Comparison of ENCODE assay signal across 1 cellular context in the genomic region with DNA sequence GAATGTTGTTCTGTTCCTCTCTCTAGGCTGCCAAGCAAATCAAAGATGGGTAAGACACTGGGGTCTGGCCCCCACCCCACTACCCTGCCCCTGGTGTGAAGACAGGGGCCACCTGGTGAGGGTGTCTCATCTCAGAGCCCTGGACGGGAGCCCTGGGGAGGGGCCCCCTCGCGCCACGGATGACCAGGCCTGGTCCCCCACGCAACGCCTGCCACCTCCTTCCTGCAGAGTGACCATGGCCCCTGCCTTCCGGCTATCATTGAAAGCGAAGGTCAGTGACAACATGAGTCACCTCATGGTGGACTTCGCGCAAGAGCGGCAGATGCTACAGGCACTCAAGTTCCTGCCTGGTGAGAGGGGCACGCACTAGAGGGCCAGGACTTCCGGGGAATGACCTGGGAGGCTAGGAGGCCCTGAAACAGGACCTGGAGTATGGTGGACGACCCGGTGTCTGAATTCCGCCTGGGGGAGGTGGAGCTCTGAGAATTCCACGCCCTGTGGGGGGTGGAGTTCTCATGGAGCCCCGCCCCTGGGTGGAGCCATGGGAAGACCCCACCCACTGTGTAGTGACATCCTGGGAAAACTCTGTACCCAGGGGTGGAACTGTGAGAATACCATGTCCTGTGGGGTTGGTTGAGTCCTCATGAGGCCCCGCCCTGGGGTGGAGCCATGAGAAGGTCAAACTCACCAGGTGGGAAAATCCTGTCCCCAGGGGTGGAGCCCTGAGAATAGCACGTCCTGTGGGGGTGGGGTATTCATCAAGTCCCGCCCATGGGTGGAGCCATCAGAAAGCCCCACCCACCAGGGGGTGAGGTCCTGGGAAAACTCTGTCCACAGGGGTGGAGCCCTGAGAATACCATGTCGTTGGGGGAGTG.
A peak's percentile ranks its signal among the peaks of the same experiment; 100 is the strongest.
TF ChIP-seq lines count a peak whose summit lies in the region.

No MANE protein-coding gene starts in this region.

TF ChIP-seq in HepG2, 621 proteins besides CTCF, POLR2A, EP300 and RAD21 (continued from another document and continues in another):
- 0 out of 2 replicates have a peak, but pooled peaks have one; percentile 21 for TF ChIP-seq HOXD1 (CRISPR knock-in tag; IDR thresholded peaks at IDR 0.05)
- TF ChIP-seq NR2F1 (CRISPR knock-in tag; IDR thresholded peaks at IDR 0.05) = peak; percentile 72 to 82
- TF ChIP-seq DNMT3B (CRISPR knock-in tag; conservative IDR thresholded peaks at IDR 0.05) = peak; percentile 70; the same call in 1 of the 2 replicates
- TF ChIP-seq ZNF232 (CRISPR knock-in tag; IDR thresholded peaks at IDR 0.05; ENCODE audit: borderline replicate concordance) = peak; percentile 79
- peak; percentile 98 for TF ChIP-seq HOXA3 (CRISPR knock-in tag; IDR thresholded peaks at IDR 0.05)
- no peak for TF ChIP-seq PHF5A (CRISPR knock-in tag; IDR thresholded peaks at IDR 0.05; ENCODE audit: low read depth, unreplicated experiment)
- TF ChIP-seq PREB (CRISPR knock-in tag; IDR thresholded peaks at IDR 0.05) = no peak
- TF ChIP-seq ELF4 (CRISPR knock-in tag; IDR thresholded peaks at IDR 0.05; ENCODE audit: borderline replicate concordance) = peak; percentile 91; the same call in 1 of the 2 replicates
- TF ChIP-seq KMT2B (CRISPR knock-in tag; IDR thresholded peaks at IDR 0.05) = peak; percentile 76
- peak; percentile 98 for TF ChIP-seq ZNF605 (CRISPR knock-in tag; IDR thresholded peaks at IDR 0.05)
- TF ChIP-seq, protein P1, sequence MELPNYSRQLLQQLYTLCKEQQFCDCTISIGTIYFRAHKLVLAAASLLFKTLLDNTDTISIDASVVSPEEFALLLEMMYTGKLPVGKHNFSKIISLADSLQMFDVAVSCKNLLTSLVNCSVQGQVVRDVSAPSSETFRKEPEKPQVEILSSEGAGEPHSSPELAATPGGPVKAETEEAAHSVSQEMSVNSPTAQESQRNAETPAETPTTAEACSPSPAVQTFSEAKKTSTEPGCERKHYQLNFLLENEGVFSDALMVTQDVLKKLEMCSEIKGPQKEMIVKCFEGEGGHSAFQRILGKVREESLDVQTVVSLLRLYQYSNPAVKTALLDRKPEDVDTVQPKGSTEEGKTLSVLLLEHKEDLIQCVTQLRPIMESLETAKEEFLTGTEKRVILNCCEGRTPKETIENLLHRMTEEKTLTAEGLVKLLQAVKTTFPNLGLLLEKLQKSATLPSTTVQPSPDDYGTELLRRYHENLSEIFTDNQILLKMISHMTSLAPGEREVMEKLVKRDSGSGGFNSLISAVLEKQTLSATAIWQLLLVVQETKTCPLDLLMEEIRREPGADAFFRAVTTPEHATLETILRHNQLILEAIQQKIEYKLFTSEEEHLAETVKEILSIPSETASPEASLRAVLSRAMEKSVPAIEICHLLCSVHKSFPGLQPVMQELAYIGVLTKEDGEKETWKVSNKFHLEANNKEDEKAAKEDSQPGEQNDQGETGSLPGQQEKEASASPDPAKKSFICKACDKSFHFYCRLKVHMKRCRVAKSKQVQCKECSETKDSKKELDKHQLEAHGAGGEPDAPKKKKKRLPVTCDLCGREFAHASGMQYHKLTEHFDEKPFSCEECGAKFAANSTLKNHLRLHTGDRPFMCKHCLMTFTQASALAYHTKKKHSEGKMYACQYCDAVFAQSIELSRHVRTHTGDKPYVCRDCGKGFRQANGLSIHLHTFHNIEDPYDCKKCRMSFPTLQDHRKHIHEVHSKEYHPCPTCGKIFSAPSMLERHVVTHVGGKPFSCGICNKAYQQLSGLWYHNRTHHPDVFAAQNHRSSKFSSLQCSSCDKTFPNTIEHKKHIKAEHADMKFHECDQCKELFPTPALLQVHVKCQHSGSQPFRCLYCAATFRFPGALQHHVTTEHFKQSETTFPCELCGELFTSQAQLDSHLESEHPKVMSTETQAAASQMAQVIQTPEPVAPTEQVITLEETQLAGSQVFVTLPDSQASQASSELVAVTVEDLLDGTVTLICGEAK (IDR thresholded peaks at IDR 0.05) = no peak
- TF ChIP-seq, protein P1 (CRISPR knock-in tag; IDR thresholded peaks at IDR 0.05) = peak; percentile 81
- TF ChIP-seq SOX13 (IDR thresholded peaks at IDR 0.05) = no peak
- TF ChIP-seq SOX13 (CRISPR knock-in tag; conservative IDR thresholded peaks at IDR 0.05 in 1 of 2, IDR thresholded peaks at IDR 0.05 in 1 of 2) = peak in 1 of 2 experiments; percentile 66; a peak in 2 of 4 replicates
- no peak for TF ChIP-seq MTA3 (CRISPR knock-in tag; IDR thresholded peaks at IDR 0.05)
- peak; percentile 85; the same call in 1 of the 2 replicates for TF ChIP-seq ZKSCAN8 (CRISPR knock-in tag; IDR thresholded peaks at IDR 0.05; ENCODE audit: borderline replicate concordance)
- no peak for TF ChIP-seq ZNF484 (CRISPR knock-in tag; IDR thresholded peaks at IDR 0.05; ENCODE audit: borderline replicate concordance, low read depth)
- no peak for TF ChIP-seq SRSF9 (IDR thresholded peaks at IDR 0.05; ENCODE audit: borderline replicate concordance, insufficient read depth, low read depth, low read length, poor library complexity, severe bottlenecking)
- TF ChIP-seq, protein P2, sequence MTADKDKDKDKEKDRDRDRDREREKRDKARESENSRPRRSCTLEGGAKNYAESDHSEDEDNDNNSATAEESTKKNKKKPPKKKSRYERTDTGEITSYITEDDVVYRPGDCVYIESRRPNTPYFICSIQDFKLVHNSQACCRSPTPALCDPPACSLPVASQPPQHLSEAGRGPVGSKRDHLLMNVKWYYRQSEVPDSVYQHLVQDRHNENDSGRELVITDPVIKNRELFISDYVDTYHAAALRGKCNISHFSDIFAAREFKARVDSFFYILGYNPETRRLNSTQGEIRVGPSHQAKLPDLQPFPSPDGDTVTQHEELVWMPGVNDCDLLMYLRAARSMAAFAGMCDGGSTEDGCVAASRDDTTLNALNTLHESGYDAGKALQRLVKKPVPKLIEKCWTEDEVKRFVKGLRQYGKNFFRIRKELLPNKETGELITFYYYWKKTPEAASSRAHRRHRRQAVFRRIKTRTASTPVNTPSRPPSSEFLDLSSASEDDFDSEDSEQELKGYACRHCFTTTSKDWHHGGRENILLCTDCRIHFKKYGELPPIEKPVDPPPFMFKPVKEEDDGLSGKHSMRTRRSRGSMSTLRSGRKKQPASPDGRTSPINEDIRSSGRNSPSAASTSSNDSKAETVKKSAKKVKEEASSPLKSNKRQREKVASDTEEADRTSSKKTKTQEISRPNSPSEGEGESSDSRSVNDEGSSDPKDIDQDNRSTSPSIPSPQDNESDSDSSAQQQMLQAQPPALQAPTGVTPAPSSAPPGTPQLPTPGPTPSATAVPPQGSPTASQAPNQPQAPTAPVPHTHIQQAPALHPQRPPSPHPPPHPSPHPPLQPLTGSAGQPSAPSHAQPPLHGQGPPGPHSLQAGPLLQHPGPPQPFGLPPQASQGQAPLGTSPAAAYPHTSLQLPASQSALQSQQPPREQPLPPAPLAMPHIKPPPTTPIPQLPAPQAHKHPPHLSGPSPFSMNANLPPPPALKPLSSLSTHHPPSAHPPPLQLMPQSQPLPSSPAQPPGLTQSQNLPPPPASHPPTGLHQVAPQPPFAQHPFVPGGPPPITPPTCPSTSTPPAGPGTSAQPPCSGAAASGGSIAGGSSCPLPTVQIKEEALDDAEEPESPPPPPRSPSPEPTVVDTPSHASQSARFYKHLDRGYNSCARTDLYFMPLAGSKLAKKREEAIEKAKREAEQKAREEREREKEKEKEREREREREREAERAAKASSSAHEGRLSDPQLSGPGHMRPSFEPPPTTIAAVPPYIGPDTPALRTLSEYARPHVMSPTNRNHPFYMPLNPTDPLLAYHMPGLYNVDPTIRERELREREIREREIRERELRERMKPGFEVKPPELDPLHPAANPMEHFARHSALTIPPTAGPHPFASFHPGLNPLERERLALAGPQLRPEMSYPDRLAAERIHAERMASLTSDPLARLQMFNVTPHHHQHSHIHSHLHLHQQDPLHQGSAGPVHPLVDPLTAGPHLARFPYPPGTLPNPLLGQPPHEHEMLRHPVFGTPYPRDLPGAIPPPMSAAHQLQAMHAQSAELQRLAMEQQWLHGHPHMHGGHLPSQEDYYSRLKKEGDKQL (CRISPR knock-in tag; IDR thresholded peaks at IDR 0.05; ENCODE audit: low read depth) = peak; percentile 39; the same call in 1 of the 2 replicates
- TF ChIP-seq SOX6 (IDR thresholded peaks at IDR 0.05) = no peak
- peak; percentile 81 for TF ChIP-seq SOX6 (CRISPR knock-in tag; IDR thresholded peaks at IDR 0.05)
- TF ChIP-seq ZNF746 (CRISPR knock-in tag; IDR thresholded peaks at IDR 0.05) = peak; percentile 77; the same call in 1 of the 2 replicates
- TF ChIP-seq ZFP37 (CRISPR knock-in tag; IDR thresholded peaks at IDR 0.05; ENCODE audit: borderline replicate concordance) = peak; percentile 92
- TF ChIP-seq ZMYM4 (CRISPR knock-in tag; IDR thresholded peaks at IDR 0.05) = peak; percentile 76
- TF ChIP-seq SALL1 (CRISPR knock-in tag; IDR thresholded peaks at IDR 0.05) = peak; percentile 97
- TF ChIP-seq, protein P3, sequence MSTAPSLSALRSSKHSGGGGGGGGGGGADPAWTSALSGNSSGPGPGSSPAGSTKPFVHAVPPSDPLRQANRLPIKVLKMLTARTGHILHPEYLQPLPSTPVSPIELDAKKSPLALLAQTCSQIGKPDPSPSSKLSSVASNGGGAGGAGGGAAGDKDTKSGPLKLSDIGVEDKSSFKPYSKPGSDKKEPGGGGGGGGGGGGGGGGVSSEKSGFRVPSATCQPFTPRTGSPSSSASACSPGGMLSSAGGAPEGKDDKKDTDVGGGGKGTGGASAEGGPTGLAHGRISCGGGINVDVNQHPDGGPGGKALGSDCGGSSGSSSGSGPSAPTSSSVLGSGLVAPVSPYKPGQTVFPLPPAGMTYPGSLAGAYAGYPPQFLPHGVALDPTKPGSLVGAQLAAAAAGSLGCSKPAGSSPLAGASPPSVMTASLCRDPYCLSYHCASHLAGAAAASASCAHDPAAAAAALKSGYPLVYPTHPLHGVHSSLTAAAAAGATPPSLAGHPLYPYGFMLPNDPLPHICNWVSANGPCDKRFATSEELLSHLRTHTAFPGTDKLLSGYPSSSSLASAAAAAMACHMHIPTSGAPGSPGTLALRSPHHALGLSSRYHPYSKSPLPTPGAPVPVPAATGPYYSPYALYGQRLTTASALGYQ (CRISPR knock-in tag; IDR thresholded peaks at IDR 0.05) = 0 out of 2 replicates have a peak, but pooled peaks have one; percentile 36
- TF ChIP-seq NFE2 (CRISPR knock-in tag; IDR thresholded peaks at IDR 0.05) = no peak
- TF ChIP-seq NCOR1 (IDR thresholded peaks at IDR 0.05; ENCODE audit: borderline replicate concordance, low read length) = no peak; the same call in 1 of the 2 replicates
- TF ChIP-seq HOXA7 (CRISPR knock-in tag; IDR thresholded peaks at IDR 0.05) = no peak
- no peak for TF ChIP-seq RFX5 (IDR thresholded peaks at IDR 0.05; ENCODE audit: low read depth, low read length)
- TF ChIP-seq SAFB2 (CRISPR knock-in tag; IDR thresholded peaks at IDR 0.05; ENCODE audit: borderline replicate concordance, low read depth) = peak; percentile 78; the same call in 1 of the 2 replicates
- TF ChIP-seq ZGPAT (CRISPR knock-in tag; IDR thresholded peaks at IDR 0.05) = peak; percentile 95
- TF ChIP-seq SRY (CRISPR knock-in tag; IDR thresholded peaks at IDR 0.05) = peak; percentile 60; the same call in 1 of the 2 replicates
- TF ChIP-seq ZNF451 (CRISPR knock-in tag; IDR thresholded peaks at IDR 0.05) = peak; percentile 84; the same call in 1 of the 2 replicates
- TF ChIP-seq, protein P4, sequence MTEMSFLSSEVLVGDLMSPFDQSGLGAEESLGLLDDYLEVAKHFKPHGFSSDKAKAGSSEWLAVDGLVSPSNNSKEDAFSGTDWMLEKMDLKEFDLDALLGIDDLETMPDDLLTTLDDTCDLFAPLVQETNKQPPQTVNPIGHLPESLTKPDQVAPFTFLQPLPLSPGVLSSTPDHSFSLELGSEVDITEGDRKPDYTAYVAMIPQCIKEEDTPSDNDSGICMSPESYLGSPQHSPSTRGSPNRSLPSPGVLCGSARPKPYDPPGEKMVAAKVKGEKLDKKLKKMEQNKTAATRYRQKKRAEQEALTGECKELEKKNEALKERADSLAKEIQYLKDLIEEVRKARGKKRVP (CRISPR knock-in tag; IDR thresholded peaks at IDR 0.05) = peak in 1 of 2 experiments; percentile 78; a peak in 2 of 4 replicates
